ENCODE assay signal across 8 cellular contexts in the genomic region with DNA sequence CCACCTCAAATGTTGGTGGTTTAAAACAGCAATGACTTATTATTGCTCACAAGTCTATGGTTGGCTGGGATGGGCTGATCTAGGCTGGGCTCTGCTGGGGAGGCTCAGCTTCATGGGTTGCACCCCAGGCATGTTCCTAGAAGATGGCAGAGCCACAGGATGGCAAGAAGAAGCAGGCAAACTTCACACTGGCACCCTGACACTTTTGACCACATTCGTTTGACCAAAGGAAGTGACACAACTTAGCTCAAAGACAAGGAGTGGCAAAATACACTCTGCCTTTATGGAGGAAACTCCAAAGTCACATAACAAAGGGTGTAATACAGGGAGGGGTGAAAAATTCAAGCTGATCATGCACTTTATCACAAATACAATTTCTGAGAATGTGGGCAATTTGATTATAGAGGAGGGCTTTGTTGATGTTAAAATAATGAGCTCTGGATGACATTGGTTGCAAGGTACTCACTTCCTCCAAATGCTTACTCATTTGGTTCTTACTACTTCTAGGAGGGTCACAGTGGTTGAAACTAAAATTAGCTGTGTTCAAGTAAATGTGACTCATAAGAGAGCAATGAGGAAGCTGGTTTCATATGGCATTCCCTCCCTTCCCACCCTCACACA.
DNase-seq lines count a peak whose midpoint lies in the region; ATAC-seq lines count a peak whose summit lies in the region.

No MANE protein-coding gene starts in this region.

- peaks cover 6% of the 10 kb centered on the region for H3K36me3 Mint-ChIP-seq in T-helper 2 cell treated with Interferon-gamma antibody and Interleukin-4, amounts not matched to agents 5 μg/mL and 100 μg/mL, for 36 hours (ENCODE audit: low read depth)

- H3K27me3 Mint-ChIP-seq in T-helper 2 cell treated with Interferon-gamma antibody and Interleukin-4, amounts not matched to agents 5 μg/mL and 100 μg/mL, for 36 hours (ENCODE audit: low read depth), result peaks cover 32% of the 10 kb centered on the region

- H3K9me3 Mint-ChIP-seq in T-helper 2 cell treated with Interferon-gamma antibody and Interleukin-4, amounts not matched to agents 5 μg/mL and 100 μg/mL, for 36 hours, result peaks cover 7% of the 10 kb centered on the region

- H3K27ac Mint-ChIP-seq in T-helper 2 cell treated with Interferon-gamma antibody and Interleukin-4, amounts not matched to agents 5 μg/mL and 100 μg/mL, for 36 hours, result peak overlapping the region; percentile 81

- DNase-seq in EH (ENCODE audit: low read depth), result peak; percentile 90
- peak; percentile 19 for DNase-seq in T-helper 2 cell treated with Interferon-gamma antibody and Interleukin-4, amounts not matched to agents 5 μg/mL and 100 μg/mL, for 36 hours (ENCODE audit: low spot score)
- DNase-seq in hepatic stellate cell (ENCODE audit: low spot score), result peak; percentile 26
- no peak for DNase-seq in NCI-H1694 (lab: John Stamatoyannopoulos, UW)
- no peak for DNase-seq in posterior vena cava (ENCODE audit: low spot score)
- no peak for DNase-seq in NCI-H345 treated with DMSO at 0.1 percent for 48 hours (lab: John Stamatoyannopoulos, UW; ENCODE audit: unreplicated experiment)

- ATAC-seq in GM19452 (IDR thresholded peaks at IDR 0.05; ENCODE audit: unreplicated experiment) (peak; percentile 100), HG03442 (IDR thresholded peaks at IDR 0.05; ENCODE audit: unreplicated experiment) (peak; percentile 99)

- intact Hi-C loops in posterior vena cava (cut with DNase I), result no loop called here

- peak overlapping the region; percentile 22 for H3K4me3 Mint-ChIP-seq in T-helper 2 cell treated with Interferon-gamma antibody and Interleukin-4, amounts not matched to agents 5 μg/mL and 100 μg/mL, for 36 hours

- peaks cover 36% of the 10 kb centered on the region for H3K4me1 Mint-ChIP-seq in T-helper 2 cell treated with Interferon-gamma antibody and Interleukin-4, amounts not matched to agents 5 μg/mL and 100 μg/mL, for 36 hours (ENCODE audit: low read depth)

Comparison
In these comparisons a context has a peak if more than half of its experiments do, and no peak if none do; other contexts are left out.
1. DNase-seq: peak in EH (single experiment), T-helper 2 cell treated with Interferon-gamma antibody and Interleukin-4, amounts not matched to agents 5 μg/mL and 100 μg/mL, for 36 hours (single experiment) and hepatic stellate cell (single experiment); none in NCI-H1694 (single experiment), posterior vena cava (single experiment) and NCI-H345 treated with DMSO at 0.1 percent for 48 hours (single experiment).